ENCODE assay signal across 7 cellular contexts in genomic region chr6:26457407-26457795, GRCh38. TPM values are rescaled to one million over a fixed set of nuclear protein-coding genes. Genes with fewer than 3 reads are reported as not detected.
DNase-seq lines count a peak whose midpoint lies in the region; ATAC-seq and TF ChIP-seq lines count a peak whose summit lies in the region.

No MANE protein-coding gene starts in this region.

- H3K4me1 ChIP-seq in OCI-LY7 (ENCODE audit: insufficient read depth, low read length, poor library complexity, severe bottlenecking): peaks cover 47% of the 10 kb centered on the region
- peaks cover 31% of the 10 kb centered on the region for H3K4me1 ChIP-seq in effector memory CD4-positive, alpha-beta T cell (ENCODE audit: control insufficient read depth, insufficient read depth, low read length, poor library complexity, severe bottlenecking)

- no peak overlapping the region for H3K27ac ChIP-seq in OCI-LY7 (ENCODE audit: low read depth, low read length, poor library complexity, severe bottlenecking)
- peak overlapping the region; percentile 93 for H3K27ac ChIP-seq in effector memory CD4-positive, alpha-beta T cell (ENCODE audit: insufficient read depth, low read length, poor library complexity, severe bottlenecking)

- peak overlapping the region; percentile 89 for H2AFZ ChIP-seq in OCI-LY7 (ENCODE audit: low read length)

- POLR2A ChIA-PET in OCI-LY7 (lab: Charles Lee): no interaction called here

- H3K27ac Mint-ChIP-seq in naive B cell: peak overlapping the region; percentile 91 to 98 (median 97)

- peaks cover 32% of the 10 kb centered on the region for H3K36me3 ChIP-seq in OCI-LY7 (ENCODE audit: insufficient read depth, low read length)
- H3K36me3 ChIP-seq in effector memory CD4-positive, alpha-beta T cell (ENCODE audit: control insufficient read depth, insufficient read depth, low read length): peaks cover 10% of the 10 kb centered on the region

- in situ Hi-C loops in ACHN (cut with HindIII; ENCODE audit: low pct_ligation_motif_present, low pct_unique_long_range_greater_than_20kb, low sequenced_read_pairs): no loop called here

- H3K4me3 ChIP-seq in OCI-LY7 (ENCODE audit: low read depth, low read length, poor library complexity, severe bottlenecking): peak overlapping the region; percentile 76
- peak overlapping the region; percentile 77 for H3K4me3 ChIP-seq in effector memory CD4-positive, alpha-beta T cell (ENCODE audit: insufficient read depth, low read depth, low read length, poor library complexity, severe bottlenecking)

- peak overlapping the region; percentile 92 to 100 (median 99) for H3K4me3 Mint-ChIP-seq in naive B cell

- H3K27me3 Mint-ChIP-seq in naive B cell: no peaks in the 10 kb centered on the region

- H3K9me3 Mint-ChIP-seq in naive B cell: no peaks in the 10 kb centered on the region

- CTCF ChIA-PET in OCI-LY7 (lab: Charles Lee; ENCODE audit: unreplicated experiment): no interaction called here

- peaks cover 46 to 73% (median 60%) of the 10 kb centered on the region in 3 donors for H3K4me1 Mint-ChIP-seq in naive B cell

- intact Hi-C loops in OCI-LY7 (cut with micrococcal nuclease; ENCODE audit: unreplicated experiment): no loop called here

- peak overlapping the region; percentile 73 for H3K4me2 ChIP-seq in OCI-LY7 (ENCODE audit: low read length)

- peaks cover 41% of the 10 kb centered on the region; the same call in 1 of the 2 replicates for H3K79me2 ChIP-seq in OCI-LY7 (ENCODE audit: insufficient read depth, low read depth, low read length)

- H4K20me1 ChIP-seq in OCI-LY7 (ENCODE audit: insufficient read depth, low read length): no peaks in the 10 kb centered on the region

- BruUV-seq in OCI-LY7 (replicated peaks; lab: Mats Ljungman, UMichigan): no TSS peak

- peaks cover 10 to 15% of the 10 kb centered on the region in 2 donors for H3K36me3 Mint-ChIP-seq in naive B cell

- no peaks in the 10 kb centered on the region for H3K9me2 ChIP-seq in OCI-LY7 (ENCODE audit: insufficient read depth, low read length)

- no peaks in the 10 kb centered on the region for H3K9me3 ChIP-seq in OCI-LY7 (ENCODE audit: low read length)
- H3K9me3 ChIP-seq in effector memory CD4-positive, alpha-beta T cell (ENCODE audit: control insufficient read depth, low read length): no peaks in the 10 kb centered on the region

- ATAC-seq in GM18867 (IDR thresholded peaks at IDR 0.05; ENCODE audit: unreplicated experiment) (peak; percentile 24), HG02588 (IDR thresholded peaks at IDR 0.05; ENCODE audit: unreplicated experiment) (peak; percentile 19), naive B cell (ENCODE audit: low read depth in 2 of 2) (peak; percentile 5 to 7)

- TF ChIP-seq CTCF in OCI-LY7 (conservative IDR thresholded peaks at IDR 0.05; ENCODE audit: low read length): no peak

- DNase-seq in OCI-LY7 (ENCODE audit: low spot score): no peak
- DNase-seq in effector memory CD4-positive, alpha-beta T cell: peak in 1 of 3 donors; percentile 9
- DNase-seq in naive B cell: no peak
- DNase-seq in ACHN: no peak
- DNase-seq in NCI-H226: no peak

- no peaks in the 10 kb centered on the region for H3K27me3 ChIP-seq in effector memory CD4-positive, alpha-beta T cell (replicated peaks; ENCODE audit: control insufficient read depth, insufficient read depth, low read length, poor library complexity, severe bottlenecking)

RNA-seq across cellular contexts. Expression of gene BTN2A1, which starts 0.4 kb away (rescaled TPM):
- 15.4 and 22.8 TPM in 2 replicates for total RNA-seq in OCI-LY7 (2014; rRNA removed; shearing (Covaris generic))
- total RNA-seq in OCI-LY7 (2022): 23.4 and 23.5 TPM in 2 replicates
- 10 to 100 TPM in 5 of 6 donors, 1 to 10 TPM in 1; 8.4 to 21.4 (median 13.0) TPM for polyA plus RNA-seq in naive B cell (ENCODE audit: low read depth in 6 of 6)

RNA-seq across cellular contexts. Expression of gene BTN3A3, which starts 17.1 kb away (rescaled TPM):
- total RNA-seq in OCI-LY7 (2014; rRNA removed; shearing (Covaris generic)): 17.4 and 20.5 TPM in 2 replicates
- total RNA-seq in OCI-LY7 (2022): 22.1 and 26.9 TPM in 2 replicates
- 10 to 100 TPM; 20.3 to 39.2 (median 27.3) TPM for polyA plus RNA-seq in naive B cell (ENCODE audit: low read depth in 6 of 6)

RNA-seq across cellular contexts. Expression of gene BTN1A1, which starts 42.7 kb away (rescaled TPM):
- 0.25 and 0.36 TPM in 2 replicates for total RNA-seq in OCI-LY7 (2014; rRNA removed; shearing (Covaris generic))
- total RNA-seq in OCI-LY7 (2022): 1.0 and 1.1 TPM in 2 replicates
- under 1 TPM in 2 of 6 donors, not detected in 4; 0.19 to 0.25 TPM for polyA plus RNA-seq in naive B cell (ENCODE audit: low read depth in 6 of 6)

RNA-seq across cellular contexts. Expression of gene BTN3A1, which starts 55.3 kb away (rescaled TPM):
- total RNA-seq in OCI-LY7 (2014; rRNA removed; shearing (Covaris generic)): 33.4 and 34.6 TPM in 2 replicates
- total RNA-seq in OCI-LY7 (2022): 33.3 and 46.5 TPM in 2 replicates
- 10 to 100 TPM; 14.0 to 30.0 (median 19.2) TPM for polyA plus RNA-seq in naive B cell (ENCODE audit: low read depth in 6 of 6)
